Comparison of ENCODE assay signal across 21 cellular contexts in genomic region chr7:3279147-3279818, GRCh38. TPM values are rescaled to one million over a fixed set of nuclear protein-coding genes. Genes with fewer than 3 reads are reported as not detected.
DNase-seq lines count a peak whose midpoint lies in the region; FAIRE-seq and TF ChIP-seq lines count a peak whose summit lies in the region.
"Had no signal": no experiment of that assay in that cellular context is flagged by ENCODE, and none has a peak within 500 bp of the region (broad histone marks: within the 10 kb centered on the region; RNA-seq: fewer than 3 reads in every experiment).

No MANE protein-coding gene starts in this region.

- peak overlapping the region; percentile 60; the same call in 1 of the 2 replicates for H2BK5ac ChIP-seq in H1 (ENCODE audit: low read depth, low read length)

- no peaks in the 10 kb centered on the region for H3K27me3 ChIP-seq in H1 (replicated peaks in 1 of 4; ENCODE audit: control insufficient read depth in 3 of 4, extremely low read depth in 1 of 4, insufficient read depth in 3 of 4, low read length in 3 of 4)
- H3K27me3 ChIP-seq: BE2C, Peyer's patch had no signal

- H2AFZ ChIP-seq in H1 (ENCODE audit: low read length): no peak overlapping the region
- H2AFZ ChIP-seq: GM23248 had no signal

- TF ChIP-seq CTCF in H1 (IDR thresholded peaks at IDR 0.05; ENCODE audit: control extremely low read depth in 1 of 3, insufficient read depth in 1 of 3, low read depth in 1 of 3, low read length in 3 of 3) (no peak), GM10266 (IDR thresholded peaks at IDR 0.05; ENCODE audit: control insufficient read depth, insufficient read depth, low read depth, missing control alignments) (no peak)

- WGBS in H1 (ENCODE audit: extremely low coverage in 1 of 2, insufficient coverage in 1 of 2, insufficient read length in 1 of 2, insufficient replicate concordance in 2 of 2, low coverage in 1 of 2, low lambda C conversion rate in 2 of 2, missing lambda C conversion rate in 1 of 2), 2 experiments: 88% methylated on average over 3 of the region's 3 CpGs; no CpG with 5 or more reads in 1 of the 2 experiments

- no peaks in the 10 kb centered on the region for H3K36me3 ChIP-seq in H1 (ENCODE audit: control insufficient read depth in 2 of 4, insufficient read depth in 4 of 4, low read length in 3 of 4)
- H3K36me3 ChIP-seq: BE2C, Peyer's patch had no signal

- H3K18ac ChIP-seq in H1 (ENCODE audit: extremely low read depth, low read length): no peak overlapping the region

- H3K4me2 ChIP-seq in H1 (ENCODE audit: insufficient read depth in 1 of 2, low read depth in 2 of 2, low read length in 2 of 2): no peak overlapping the region

- no peak overlapping the region for H2BK120ac ChIP-seq in H1 (replicated peaks; ENCODE audit: low read depth, low read length)

- CTCF ChIA-PET in H1 (lab: Charles Lee; ENCODE audit: partially characterized antibody): no interaction called here

- H2BK15ac ChIP-seq in H1 (ENCODE audit: low read length): no peak overlapping the region

- no peak for TF ChIP-seq RAD21 in H1 (IDR thresholded peaks at IDR 0.05 in 1 of 2, conservative IDR thresholded peaks at IDR 0.05 in 1 of 2; ENCODE audit: low read depth in 2 of 2, low read length in 2 of 2)

- H4K20me1 ChIP-seq in H1 (replicated peaks in 1 of 2; ENCODE audit: control insufficient read depth in 1 of 2, insufficient read depth in 2 of 2, low read length in 2 of 2): no peaks in the 10 kb centered on the region

- no peaks in the 10 kb centered on the region for H3K36me3 Mint-ChIP-seq in T-helper 1 cell treated with Interleukin-12 subunit alpha and Interleukin-12 subunit beta and Interleukin-4 antibody, amounts not matched to agents 30 μg/mL and 1 μg/mL, for 36 hours (ENCODE audit: low read depth)
- H3K36me3 Mint-ChIP-seq: T-cell had no signal

- no peak overlapping the region for H4K5ac ChIP-seq in H1 (ENCODE audit: insufficient read length, low read depth, low read length)

- H3K27ac ChIP-seq in H1 (ENCODE audit: low read depth, low read length): no peak overlapping the region
- H3K27ac ChIP-seq: GM23248, Peyer's patch had no signal

- no peaks in the 10 kb centered on the region for H3K79me2 ChIP-seq in H1 (ENCODE audit: control insufficient read depth in 1 of 2, insufficient read depth in 2 of 2, low read length in 2 of 2)

- no peak overlapping the region for H3K23ac ChIP-seq in H1 (ENCODE audit: insufficient read length)

- H4K91ac ChIP-seq in H1 (replicated peaks; ENCODE audit: insufficient read length, low read length): peak overlapping the region; percentile 87

- H3K56ac ChIP-seq in H1 (replicated peaks; ENCODE audit: insufficient read length, low read depth, low read length): no peak overlapping the region

- no peaks in the 10 kb centered on the region; the same call in 1 of the 2 replicates for H3K23me2 ChIP-seq in H1 (ENCODE audit: low read depth, low read length)

- peak overlapping the region; percentile 15 for H3K27ac Mint-ChIP-seq in T-helper 1 cell treated with Interleukin-12 subunit alpha and Interleukin-12 subunit beta and Interleukin-4 antibody, amounts not matched to agents 30 μg/mL and 1 μg/mL, for 36 hours
- H3K27ac Mint-ChIP-seq: T-cell had no signal

- no peak overlapping the region for H3K4me3 Mint-ChIP-seq in T-helper 1 cell treated with Interleukin-12 subunit alpha and Interleukin-12 subunit beta and Interleukin-4 antibody, amounts not matched to agents 30 μg/mL and 1 μg/mL, for 36 hours
- H3K4me3 Mint-ChIP-seq: T-cell had no signal

- peak overlapping the region; percentile 13; the same call in 1 of the 2 replicates for H2BK20ac ChIP-seq in H1 (ENCODE audit: low read length)

- no peak overlapping the region for H3K9ac ChIP-seq in H1 (replicated peaks in 1 of 4; ENCODE audit: extremely low read depth in 1 of 4, low read depth in 3 of 4, low read length in 3 of 4)
- H3K9ac ChIP-seq: GM23248 had no signal

- no peak overlapping the region for H3K14ac ChIP-seq in H1 (ENCODE audit: insufficient read length)

- no peak overlapping the region for H3K4ac ChIP-seq in H1 (replicated peaks; ENCODE audit: insufficient read length, low read depth, low read length)

- DNase-seq in T-helper 1 cell (no peak), NCI-H69 (lab: John Stamatoyannopoulos, UW) (peak; percentile 39), H1 (ENCODE audit: low read depth in 1 of 2, low spot score in 2 of 2) (no peak), GM10266 (ENCODE audit: extremely low spot score) (no peak), superior temporal gyrus (ENCODE audit: extremely low spot score) (no peak), NCI-H2227 (lab: John Stamatoyannopoulos, UW; ENCODE audit: unreplicated experiment) (no peak)
- DNase-seq: BE2C; GM23248; HCEC 1CT; KG1; NCI-H1105; NCI-H2081 treated with DMSO at 0.1 percent for 48 hours; NCI-H524 treated with DMSO at 0.1 percent for 48 hours; NK-92 treated with Interleukin-12 subunit alpha and Interleukin-12 subunit beta, amount 100 ng/mL, for 24 hours; Peyer's patch; T-cell had no signal

- peaks cover 0 to 17% (median 9%) of the 10 kb centered on the region in 4 experiments; a peak in 4 of 7 replicates for H3K4me1 ChIP-seq in H1 (replicated peaks in 1 of 4; ENCODE audit: control insufficient read depth in 3 of 4, insufficient read depth in 4 of 4, low read length in 3 of 4)
- H3K4me1 ChIP-seq: BE2C, Peyer's patch had no signal

- no peaks in the 10 kb centered on the region for H3K9me3 ChIP-seq in H1 (ENCODE audit: insufficient read depth in 2 of 2, low read depth in 1 of 2, low read length in 1 of 2)
- H3K9me3 ChIP-seq: BE2C, Peyer's patch had no signal

- FAIRE-seq in H1 (lab: Jason Lieb, UNC): no peak
- FAIRE-seq: D721Med, GM12892, HTR-8/SVneo had no signal

- H3K9me3 Mint-ChIP-seq in T-helper 1 cell treated with Interleukin-12 subunit alpha and Interleukin-12 subunit beta and Interleukin-4 antibody, amounts not matched to agents 30 μg/mL and 1 μg/mL, for 36 hours: peaks cover 3% of the 10 kb centered on the region
- H3K9me3 Mint-ChIP-seq: T-cell had no signal

- POLR2A ChIA-PET in H1 (lab: Charles Lee; ENCODE audit: partially characterized antibody): no interaction called here

- H2BK12ac ChIP-seq in H1 (ENCODE audit: low read depth, low read length): no peak overlapping the region

- H4K8ac ChIP-seq in H1 (ENCODE audit: extremely low read depth, insufficient read depth, low read length): no peak overlapping the region

- no peaks in the 10 kb centered on the region for H3K79me1 ChIP-seq in H1 (ENCODE audit: low read depth, low read length)

- no peaks in the 10 kb centered on the region for H3K4me1 Mint-ChIP-seq in T-helper 1 cell treated with Interleukin-12 subunit alpha and Interleukin-12 subunit beta and Interleukin-4 antibody, amounts not matched to agents 30 μg/mL and 1 μg/mL, for 36 hours (ENCODE audit: low read depth)
- H3K4me1 Mint-ChIP-seq: T-cell had no signal

- no peak overlapping the region for H3K4me3 ChIP-seq in H1 (ENCODE audit: extremely low read depth in 1 of 4, insufficient read depth in 2 of 4, low read depth in 3 of 4, low read length in 4 of 4)
- H3K4me3 ChIP-seq: GM23248, Peyer's patch had no signal

- TF ChIP-seq POLR2A in H1 (IDR thresholded peaks at IDR 0.05; ENCODE audit: control extremely low read depth in 1 of 2, low read depth in 2 of 2, low read length in 2 of 2): no peak

- H2AK5ac ChIP-seq in H1 (ENCODE audit: low read depth, low read length): no peak overlapping the region

- peaks cover 5% of the 10 kb centered on the region for H3K27me3 Mint-ChIP-seq in T-helper 1 cell treated with Interleukin-12 subunit alpha and Interleukin-12 subunit beta and Interleukin-4 antibody, amounts not matched to agents 30 μg/mL and 1 μg/mL, for 36 hours (ENCODE audit: low read depth)

- TF ChIP-seq EP300 in H1 (IDR thresholded peaks at IDR 0.05; ENCODE audit: borderline replicate concordance in 1 of 2, low read depth in 2 of 2, low read length in 2 of 2): no peak

TF ChIP-seq in H1, 55 proteins besides CTCF, POLR2A, EP300 and RAD21:
- peak; percentile 44; the same call in 1 of the 2 replicates for TF ChIP-seq EGR1 (IDR thresholded peaks at IDR 0.05; ENCODE audit: borderline replicate concordance, low read depth, low read length)
- no peak for TF ChIP-seq RXRA (IDR thresholded peaks at IDR 0.05; ENCODE audit: insufficient read depth, low read depth, low read length)
- no peak for TF ChIP-seq ATF3 (IDR thresholded peaks at IDR 0.05; ENCODE audit: insufficient read depth, low read depth, low read length)

RNA-seq across cellular contexts. Expression of gene SDK1, which starts 21.8 kb away (rescaled TPM):
- total RNA-seq in H1 (2021; fragmentation: NEBNext Ultra II Directional; extraction: Animal tissue kit (Norgen Biotek cat#: 25700)): 7.2 and 7.3 TPM in 2 replicates
- polyA plus RNA-seq in H1 (2011; rRNA removed): 3.3 and 4.7 TPM in 2 replicates
- polyA plus RNA-seq in H1 (2011; cell fraction: cytosol; rRNA removed): 2.7 TPM
- 10.6 TPM for polyA plus RNA-seq in H1 (2011; cell fraction: nucleus; rRNA removed)
- polyA plus RNA-seq in H1 (2012, experiment 1 of 2): 3.6 to 7.4 TPM (median 6.1 TPM) in 4 replicates
- 2.8 TPM for polyA plus RNA-seq in H1 (2012, experiment 2 of 2)
- polyA plus RNA-seq in H1 (2013, experiment 1 of 2): 7.2 TPM
- 5.9 TPM for polyA plus RNA-seq in H1 (2013, experiment 2 of 2)
- 10.0 and 10.6 TPM in 2 replicates for polyA minus RNA-seq in H1 (2011; rRNA and poly(A)+ RNA removed)
- 8.9 TPM for polyA minus RNA-seq in H1 (2011; cell fraction: cytosol; rRNA and poly(A)+ RNA removed)
- 21.6 TPM for polyA minus RNA-seq in H1 (2011; cell fraction: nucleus; rRNA and poly(A)+ RNA removed)
- total RNA-seq: G401, GM23248 had no signal
- polyA plus RNA-seq: GM23248 had no signal
